Comparison of ENCODE assay signal across 15 cellular contexts in the genomic region with DNA sequence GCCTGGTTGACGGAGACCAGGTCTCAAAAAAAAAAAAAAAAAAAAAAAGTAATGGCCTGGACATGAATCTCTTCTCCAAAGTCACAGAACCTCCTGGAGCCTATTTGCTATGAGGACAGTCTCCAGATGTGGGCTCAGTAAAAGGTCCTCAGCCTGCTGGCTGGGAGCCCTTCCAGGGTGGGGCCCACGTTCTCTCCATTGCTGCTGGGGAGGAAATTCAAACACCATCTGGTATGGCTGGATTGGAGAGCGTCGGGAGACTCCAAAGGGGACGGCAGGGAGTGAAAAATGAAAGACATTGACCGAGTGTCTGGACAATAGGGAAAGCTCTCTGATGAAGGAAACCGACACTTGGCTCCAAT. TPM values are rescaled to one million over a fixed set of nuclear protein-coding genes. Genes with fewer than 3 reads are reported as not detected.
DNase-seq lines count a peak whose midpoint lies in the region; ATAC-seq and TF ChIP-seq lines count a peak whose summit lies in the region.
"Had no signal": no experiment of that assay in that cellular context is flagged by ENCODE, and none has a peak within 500 bp of the region (broad histone marks: within the 10 kb centered on the region; RNA-seq: fewer than 3 reads in every experiment).

No MANE protein-coding gene starts in this region.

- no peak for TF ChIP-seq POLR2A in breast epithelium (IDR thresholded peaks at IDR 0.05)

- H3K27ac Mint-ChIP-seq in T-helper 1 cell treated with Interleukin-12 subunit alpha and Interleukin-12 subunit beta and Interleukin-4 antibody, amounts not matched to agents 30 μg/mL and 1 μg/mL, for 36 hours, result peak overlapping the region; percentile 31
- peak overlapping the region; percentile 98 for H3K27ac Mint-ChIP-seq in activated T-helper 17 cell treated with anti-CD3 and anti-CD28 coated beads, Interleukin-2, amount 50 U/mL, for 72 hours
- peak overlapping the region; percentile 84 for H3K27ac Mint-ChIP-seq in mesothelial cell of epicardium
- H3K27ac Mint-ChIP-seq in stimulated activated memory B cell treated with anti-CD40 and anti-IgM and Interleukin-4, amounts not matched to agents 10 μg/mL and 1 μg/mL and 100 μg/mL, for 72 hours, result peak overlapping the region; percentile 8
- H3K27ac Mint-ChIP-seq: HFFc6 had no signal

- DNase-seq in T-helper 1 cell, result no peak
- DNase-seq in mesothelial cell of epicardium (ENCODE audit: low spot score in 2 of 2, unreplicated experiment in 2 of 2), result no peak
- no peak for DNase-seq in head of caudate nucleus
- DNase-seq in breast epithelium (ENCODE audit: low spot score in 2 of 2), result no peak
- no peak for DNase-seq in retina
- DNase-seq: DMS153, HFFc6, KG1, NCI-H1417 treated with DMSO at 0.1 percent for 48 hours, NCI-H1930, PC-3 had no signal

- H3K27ac ChIP-seq in breast epithelium, result no peak overlapping the region
- H3K27ac ChIP-seq: BLaER1 had no signal

- H3K36me3 ChIP-seq in breast epithelium, result no peaks in the 10 kb centered on the region

- H3K4me1 ChIP-seq in breast epithelium, result peaks cover 0 to 4% of the 10 kb centered on the region in 2 donors

- no peak for ATAC-seq in activated T-helper 17 cell treated with anti-CD3 and anti-CD28 coated beads, Interleukin-2, amount 50 U/mL, for 72 hours (replicated peaks)
- no peak for ATAC-seq in stimulated activated memory B cell treated with anti-CD40 and anti-IgM and Interleukin-4, amounts not matched to agents 10 μg/mL and 1 μg/mL and 100 μg/mL, for 72 hours
- ATAC-seq: PC-3 had no signal

- no peak overlapping the region for H3K4me3 Mint-ChIP-seq in T-helper 1 cell treated with Interleukin-12 subunit alpha and Interleukin-12 subunit beta and Interleukin-4 antibody, amounts not matched to agents 30 μg/mL and 1 μg/mL, for 36 hours
- no peak overlapping the region for H3K4me3 Mint-ChIP-seq in activated T-helper 17 cell treated with anti-CD3 and anti-CD28 coated beads, Interleukin-2, amount 50 U/mL, for 72 hours
- H3K4me3 Mint-ChIP-seq in mesothelial cell of epicardium, result no peak overlapping the region
- no peak overlapping the region for H3K4me3 Mint-ChIP-seq in stimulated activated memory B cell treated with anti-CD40 and anti-IgM and Interleukin-4, amounts not matched to agents 10 μg/mL and 1 μg/mL and 100 μg/mL, for 72 hours
- H3K4me3 Mint-ChIP-seq: HFFc6 had no signal

- peaks cover 26% of the 10 kb centered on the region for H3K36me3 Mint-ChIP-seq in T-helper 1 cell treated with Interleukin-12 subunit alpha and Interleukin-12 subunit beta and Interleukin-4 antibody, amounts not matched to agents 30 μg/mL and 1 μg/mL, for 36 hours (ENCODE audit: low read depth)
- peaks cover 62% of the 10 kb centered on the region for H3K36me3 Mint-ChIP-seq in activated T-helper 17 cell treated with anti-CD3 and anti-CD28 coated beads, Interleukin-2, amount 50 U/mL, for 72 hours (ENCODE audit: low read depth)
- H3K36me3 Mint-ChIP-seq in mesothelial cell of epicardium, result peaks cover 6% of the 10 kb centered on the region
- H3K36me3 Mint-ChIP-seq in stimulated activated memory B cell treated with anti-CD40 and anti-IgM and Interleukin-4, amounts not matched to agents 10 μg/mL and 1 μg/mL and 100 μg/mL, for 72 hours, result peaks cover 21% of the 10 kb centered on the region

- peaks cover 37% of the 10 kb centered on the region for H3K4me1 Mint-ChIP-seq in T-helper 1 cell treated with Interleukin-12 subunit alpha and Interleukin-12 subunit beta and Interleukin-4 antibody, amounts not matched to agents 30 μg/mL and 1 μg/mL, for 36 hours (ENCODE audit: low read depth)
- peaks cover 24% of the 10 kb centered on the region for H3K4me1 Mint-ChIP-seq in activated T-helper 17 cell treated with anti-CD3 and anti-CD28 coated beads, Interleukin-2, amount 50 U/mL, for 72 hours
- H3K4me1 Mint-ChIP-seq in mesothelial cell of epicardium, result peaks cover 26% of the 10 kb centered on the region
- peaks cover 58% of the 10 kb centered on the region for H3K4me1 Mint-ChIP-seq in stimulated activated memory B cell treated with anti-CD40 and anti-IgM and Interleukin-4, amounts not matched to agents 10 μg/mL and 1 μg/mL and 100 μg/mL, for 72 hours

- TF ChIP-seq CTCF in mesothelial cell of epicardium (IDR thresholded peaks at IDR 0.05; ENCODE audit: unreplicated experiment) (no peak), breast epithelium (IDR thresholded peaks at IDR 0.05) (no peak)

- H3K9me3 Mint-ChIP-seq in T-helper 1 cell treated with Interleukin-12 subunit alpha and Interleukin-12 subunit beta and Interleukin-4 antibody, amounts not matched to agents 30 μg/mL and 1 μg/mL, for 36 hours, result no peaks in the 10 kb centered on the region
- H3K9me3 Mint-ChIP-seq in activated T-helper 17 cell treated with anti-CD3 and anti-CD28 coated beads, Interleukin-2, amount 50 U/mL, for 72 hours, result no peaks in the 10 kb centered on the region
- no peaks in the 10 kb centered on the region for H3K9me3 Mint-ChIP-seq in mesothelial cell of epicardium
- no peaks in the 10 kb centered on the region for H3K9me3 Mint-ChIP-seq in stimulated activated memory B cell treated with anti-CD40 and anti-IgM and Interleukin-4, amounts not matched to agents 10 μg/mL and 1 μg/mL and 100 μg/mL, for 72 hours
- H3K9me3 Mint-ChIP-seq: HFFc6 had no signal

- no peaks in the 10 kb centered on the region for H3K9me3 ChIP-seq in breast epithelium
- H3K9me3 ChIP-seq: BLaER1 had no signal

- no peak overlapping the region for H3K4me3 ChIP-seq in breast epithelium
- H3K4me3 ChIP-seq: BLaER1 had no signal

- intact Hi-C loops in head of caudate nucleus (cut with DNase I) (no loop called here), breast epithelium (cut with DNase I; ENCODE audit: low total_unique reads) (loop anchor here (2.0 to 10.0 kb wide), 2 partner anchors 51 to 1305 kb away; no protein-coding TSS in a partner anchor)

- H3K27me3 Mint-ChIP-seq in T-helper 1 cell treated with Interleukin-12 subunit alpha and Interleukin-12 subunit beta and Interleukin-4 antibody, amounts not matched to agents 30 μg/mL and 1 μg/mL, for 36 hours (ENCODE audit: low read depth), result no peaks in the 10 kb centered on the region
- H3K27me3 Mint-ChIP-seq in activated T-helper 17 cell treated with anti-CD3 and anti-CD28 coated beads, Interleukin-2, amount 50 U/mL, for 72 hours, result no peaks in the 10 kb centered on the region
- H3K27me3 Mint-ChIP-seq in mesothelial cell of epicardium (ENCODE audit: low read depth), result no peaks in the 10 kb centered on the region
- H3K27me3 Mint-ChIP-seq in stimulated activated memory B cell treated with anti-CD40 and anti-IgM and Interleukin-4, amounts not matched to agents 10 μg/mL and 1 μg/mL and 100 μg/mL, for 72 hours, result no peaks in the 10 kb centered on the region

- no peaks in the 10 kb centered on the region for H3K27me3 ChIP-seq in breast epithelium
- H3K27me3 ChIP-seq: BLaER1 had no signal

RNA-seq across cellular contexts. Expression of gene PBX4, which starts 1.3 kb away (rescaled TPM):
- total RNA-seq in activated T-helper 17 cell treated with anti-CD3 and anti-CD28 coated beads, Interleukin-2, amount 50 U/mL, for 72 hours, result 100 to 1,000 TPM in 1 of 2 donors, 10 to 100 TPM in 1; 63.9 to 101 TPM
- total RNA-seq in mesothelial cell of epicardium (11.3 to 12.8 TPM (median 12.2 TPM) in 3 replicates), breast epithelium (1 to 10 TPM; 3.4 to 5.9 (median 5.6) TPM)

RNA-seq across cellular contexts. Expression of gene LPAR2, which starts 8.2 kb away (rescaled TPM):
- total RNA-seq in activated T-helper 17 cell treated with anti-CD3 and anti-CD28 coated beads, Interleukin-2, amount 50 U/mL, for 72 hours, result 10 to 100 TPM; 46.3 to 85.6 TPM
- total RNA-seq in mesothelial cell of epicardium (84.2 to 93.4 TPM (median 87.1 TPM) in 3 replicates), breast epithelium (10 to 100 TPM in 2 of 3 donors, 1 to 10 TPM in 1; 3.2 to 17.1 (median 16.4) TPM)

RNA-seq across cellular contexts. Expression of gene GMIP, which starts 23.6 kb away (rescaled TPM):
- total RNA-seq in activated T-helper 17 cell treated with anti-CD3 and anti-CD28 coated beads, Interleukin-2, amount 50 U/mL, for 72 hours, result 100 to 1,000 TPM in 1 of 2 donors, 10 to 100 TPM in 1; 79.9 to 100 TPM
- total RNA-seq in mesothelial cell of epicardium (25.0 to 27.1 TPM (median 25.1 TPM) in 3 replicates), breast epithelium (10 to 100 TPM in 1 of 3 donors, 1 to 10 TPM in 2; 7.9 to 10.4 (median 8.5) TPM)

RNA-seq across cellular contexts. Expression of gene ATP13A1, which starts 43.6 kb away (rescaled TPM):
- 10 to 100 TPM; 47.8 to 79.6 TPM for total RNA-seq in activated T-helper 17 cell treated with anti-CD3 and anti-CD28 coated beads, Interleukin-2, amount 50 U/mL, for 72 hours
- total RNA-seq in mesothelial cell of epicardium, result 83.8 to 88.3 TPM (median 87.3 TPM) in 3 replicates
- 100 to 1,000 TPM; 155 to 222 (median 189) TPM for total RNA-seq in breast epithelium

RNA-seq across cellular contexts. Expression of gene ZNF101, which starts 48.8 kb away (rescaled TPM):
- total RNA-seq in activated T-helper 17 cell treated with anti-CD3 and anti-CD28 coated beads, Interleukin-2, amount 50 U/mL, for 72 hours, result 10 to 100 TPM; 57.0 to 70.7 TPM
- total RNA-seq in mesothelial cell of epicardium, result 8.0 to 8.3 TPM (median 8.3 TPM) in 3 replicates
- 10 to 100 TPM in 2 of 3 donors, 1 to 10 TPM in 1; 4.8 to 32.8 (median 16.7) TPM for total RNA-seq in breast epithelium

Comparison
In these comparisons a context has a peak if more than half of its experiments do, and no peak if none do; other contexts are left out.
1. H3K27ac Mint-ChIP-seq: peak in every context shown above with its lines; median percentile 98 in activated T-helper 17 cell treated with anti-CD3 and anti-CD28 coated beads, Interleukin-2, amount 50 U/mL, for 72 hours; 84 in mesothelial cell of epicardium; 31 in T-helper 1 cell treated with Interleukin-12 subunit alpha and Interleukin-12 subunit beta and Interleukin-4 antibody, amounts not matched to agents 30 μg/mL and 1 μg/mL, for 36 hours; 8 in stimulated activated memory B cell treated with anti-CD40 and anti-IgM and Interleukin-4, amounts not matched to agents 10 μg/mL and 1 μg/mL and 100 μg/mL, for 72 hours.